In the genomic region with DNA sequence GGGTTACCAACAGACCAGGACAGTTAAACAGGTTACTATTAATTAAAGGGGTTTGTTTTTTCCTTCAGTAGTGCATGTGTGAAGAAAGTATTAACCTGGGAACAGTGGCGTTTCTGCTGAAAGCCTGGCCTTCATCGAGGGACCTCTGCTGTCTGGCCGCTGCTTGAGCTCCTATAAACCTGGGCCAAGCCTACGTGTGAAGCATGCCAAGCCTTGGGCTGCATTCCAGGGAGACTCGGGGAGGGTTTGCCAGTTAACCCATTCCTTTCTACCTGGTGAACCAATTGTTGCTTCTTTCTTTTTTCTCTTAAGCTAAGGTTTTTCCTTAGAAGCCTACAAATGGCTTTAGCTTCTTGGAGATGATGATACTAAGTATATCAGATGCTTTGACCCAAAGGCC, we compare ENCODE assay signal across 9 cellular contexts. TPM values are rescaled to one million over a fixed set of nuclear protein-coding genes. Genes with fewer than 3 reads are reported as not detected.
DNase-seq lines count a peak whose midpoint lies in the region; ATAC-seq and TF ChIP-seq lines count a peak whose summit lies in the region.
"Had no signal": no experiment of that assay in that cellular context is flagged by ENCODE, and none has a peak within 500 bp of the region (broad histone marks: within the 10 kb centered on the region; RNA-seq: fewer than 3 reads in every experiment).

No MANE protein-coding gene starts in this region.

- peaks cover 8 to 48% of the 10 kb centered on the region in 2 donors for H3K4me1 ChIP-seq in left lung

- no peak for TF ChIP-seq CTCF in left lung (IDR thresholded peaks at IDR 0.05)

- peak; percentile 73 for ATAC-seq in left lung
- ATAC-seq in activated CD4-positive, CD25-positive, alpha-beta regulatory T cell treated with anti-CD3 and anti-CD28 coated beads, Interleukin-2, amount 50 U/mL, for 24 hours = no peak

- intact Hi-C loops in left lung (cut with DNase I) = no loop called here

- H3K4me3 ChIP-seq in left lung = no peak overlapping the region
- H3K4me3 ChIP-seq: ovary had no signal

- in situ Hi-C loops in ACHN (cut with HindIII; ENCODE audit: low pct_ligation_motif_present, low pct_unique_long_range_greater_than_20kb, low sequenced_read_pairs) = no loop called here

- H3K36me3 ChIP-seq in left lung = peaks cover 0 to 5% of the 10 kb centered on the region in 2 donors
- H3K36me3 ChIP-seq: ovary had no signal

- DNase-seq in ACHN (peak; percentile 82), LoVo (ENCODE audit: low spot score) (peak; percentile 86), caudate nucleus (lab: John Stamatoyannopoulos, UW) (peak in 28 of 61 donors; percentile 7 to 78 (median 36)), left lung (peak in 1 of 2 donors; percentile 69), NCI-H2081 (lab: John Stamatoyannopoulos, UW) (no peak), NAMALWA (ENCODE audit: low spot score) (no peak), occipital lobe (lab: John Stamatoyannopoulos, UW) (no peak)

- H3K9me3 ChIP-seq in left lung = no peaks in the 10 kb centered on the region
- H3K9me3 ChIP-seq: ovary had no signal

- H3K27ac ChIP-seq in caudate nucleus (ENCODE audit: low read depth, low read length) (peak overlapping the region; percentile 46), left lung (peak overlapping the region; percentile 74 to 76)
- H3K27ac ChIP-seq: ovary had no signal

- H3K27me3 ChIP-seq in left lung = no peaks in the 10 kb centered on the region
- H3K27me3 ChIP-seq: ovary had no signal

RNA-seq across cellular contexts. Expression of gene PFKP, which starts 23.6 kb away (rescaled TPM):
- total RNA-seq in left lung = 10 to 100 TPM; 44.9 to 70.0 TPM
- total RNA-seq in occipital lobe = 76.3 TPM

Comparison
In these comparisons a context has a peak if more than half of its experiments do, and no peak if none do; other contexts are left out.
1. DNase-seq: peak in ACHN (single experiment) and LoVo (single experiment); none in NCI-H2081 (0 of 2), NAMALWA (single experiment) and occipital lobe (single experiment).